In genomic region chr9:113492343-113493079, GRCh38 we compare ENCODE assay signal across 1 cellular context.
TF ChIP-seq lines count a peak whose summit lies in the region.

No MANE protein-coding gene starts in this region.

TF ChIP-seq in HepG2, 621 proteins besides CTCF, POLR2A, EP300 and RAD21:
- TF ChIP-seq XBP1 (CRISPR knock-in tag; IDR thresholded peaks at IDR 0.05) = no peak
